1 cellular context compared by ENCODE assay signal in genomic region chr1:12511516-12512468, GRCh38.
TF ChIP-seq lines count a peak whose summit lies in the region.

No MANE protein-coding gene starts in this region.

TF ChIP-seq in WTC11, 78 proteins besides CTCF, POLR2A, EP300 and RAD21 (continued from another document):
- TF ChIP-seq STAT6 (CRISPR knock-in tag; conservative IDR thresholded peaks at IDR 0.05; ENCODE audit: low read depth) = no peak
- no peak for TF ChIP-seq ETV6 (CRISPR knock-in tag; IDR thresholded peaks at IDR 0.05)
